ENCODE assay signal across 8 cellular contexts in the genomic region with DNA sequence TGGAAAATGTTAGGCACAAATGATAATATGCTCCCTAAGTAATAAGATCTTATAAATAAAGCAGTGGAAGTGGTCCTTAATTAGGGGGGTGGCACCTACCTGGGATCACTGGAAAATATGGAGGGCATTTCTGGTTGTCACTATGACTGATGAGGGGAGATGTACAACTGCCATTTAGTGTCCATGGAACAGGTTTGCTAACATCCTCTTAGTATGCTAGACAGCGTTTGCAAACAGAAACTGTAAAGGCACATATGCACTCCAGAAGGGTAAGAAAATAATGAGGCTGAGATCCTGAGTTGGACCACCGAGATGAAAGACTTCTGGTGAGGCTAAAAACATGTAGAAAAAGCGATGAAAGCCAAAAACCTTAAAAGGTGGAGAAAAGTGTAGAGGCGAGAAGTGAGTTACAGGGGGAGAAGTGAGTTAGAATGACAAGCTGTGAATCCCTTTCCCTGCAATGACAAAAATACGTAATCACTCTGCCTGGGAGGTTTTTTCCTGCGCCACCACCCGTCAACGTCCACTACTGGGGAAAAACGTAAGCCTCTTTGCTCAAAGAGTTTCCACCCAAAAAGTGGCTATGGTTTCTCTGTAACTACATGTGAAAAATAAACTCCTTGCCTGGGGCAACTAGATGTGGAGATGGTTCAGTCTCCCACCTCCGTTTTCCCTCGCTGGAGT. TPM values are rescaled to one million over a fixed set of nuclear protein-coding genes. Genes with fewer than 3 reads are reported as not detected.
DNase-seq lines count a peak whose midpoint lies in the region; ATAC-seq, FAIRE-seq and TF ChIP-seq lines count a peak whose summit lies in the region.

No MANE protein-coding gene starts in this region.

- peak overlapping the region; percentile 77 to 85 for H3K9ac ChIP-seq in liver (ENCODE audit: low read depth in 1 of 2, low read length in 2 of 2)

- WGBS in liver = under 1% methylated on average over 11 of the region's 11 CpGs

- peak overlapping the region; percentile 98 to 100 (median 100) for H3K27ac Mint-ChIP-seq in CD8-positive, alpha-beta memory T cell

- POLR2A ChIA-PET in CD8-positive, alpha-beta memory T cell (lab: Charles Lee) = interaction anchor here (0.9 to 2.3 kb wide), 5 partner anchors 15 to 305 kb away, joined by 3 to 29 read pairs (median 10); a partner anchor contains a TSS

- TF ChIP-seq CTCF in bronchial epithelial cell (IDR thresholded peaks at IDR 0.05; ENCODE audit: insufficient read depth, low read length, severe bottlenecking) (no peak), liver (IDR thresholded peaks at IDR 0.05; ENCODE audit: low read depth, low read length, missing input control) (no peak), thoracic aorta (IDR thresholded peaks at IDR 0.05) (no peak)

- H3K27me3 ChIP-seq in CD8-positive, alpha-beta memory T cell (ENCODE audit: insufficient read depth, low read length, poor library complexity, severe bottlenecking) = no peaks in the 10 kb centered on the region
- H3K27me3 ChIP-seq in bronchial epithelial cell (ENCODE audit: control insufficient read depth, insufficient read depth, low read length) = no peaks in the 10 kb centered on the region
- no peaks in the 10 kb centered on the region for H3K27me3 ChIP-seq in liver (ENCODE audit: control insufficient read depth in 4 of 4, insufficient read depth in 4 of 4, low read length in 3 of 4)
- H3K27me3 ChIP-seq in thoracic aorta (replicated peaks; ENCODE audit: insufficient read depth) = no peaks in the 10 kb centered on the region

- no peak for FAIRE-seq in bronchial epithelial cell (lab: Jason Lieb, UNC)

- peak; percentile 5 for ATAC-seq in GM21447 (IDR thresholded peaks at IDR 0.05; ENCODE audit: unreplicated experiment)
- no peak for ATAC-seq in thoracic aorta (ENCODE audit: insufficient number of reproducible peaks, low FRiP score, low read depth)
- no peak for ATAC-seq in HG03135 (IDR thresholded peaks at IDR 0.05; ENCODE audit: unreplicated experiment)

- peak in 1 of 5 donors; percentile 7 for DNase-seq in CD8-positive, alpha-beta memory T cell
- DNase-seq in NCI-H2227 treated with DMSO at 0.1 percent for 48 hours (lab: John Stamatoyannopoulos, UW) = peak; percentile 53
- no peak for DNase-seq in bronchial epithelial cell (ENCODE audit: low read depth)
- no peak for DNase-seq in thoracic aorta (ENCODE audit: low spot score)
- no peak for DNase-seq in C1 segment of cervical spinal cord (lab: John Stamatoyannopoulos, UW)

- TF ChIP-seq RAD21 in liver (IDR thresholded peaks at IDR 0.05) = no peak

- H3K4me1 ChIP-seq in CD8-positive, alpha-beta memory T cell (ENCODE audit: insufficient read depth, low read length) = peaks cover 32% of the 10 kb centered on the region
- H3K4me1 ChIP-seq in liver (ENCODE audit: control insufficient read depth in 4 of 4, insufficient read depth in 4 of 4, low read length in 3 of 4) (peaks cover 0 to 29% (median 28%) of the 10 kb centered on the region in 4 donors), thoracic aorta (ENCODE audit: control insufficient read depth in 1 of 2, low read depth in 2 of 2) (peaks cover 7 to 33% of the 10 kb centered on the region in 2 donors)

- peak overlapping the region; percentile 75 for H3K4me3 ChIP-seq in CD8-positive, alpha-beta memory T cell (ENCODE audit: low read length)
- H3K4me3 ChIP-seq in bronchial epithelial cell (ENCODE audit: low read depth, low read length) (peak overlapping the region; percentile 51), liver (ENCODE audit: low read depth in 1 of 3, low read length in 3 of 3) (peak overlapping the region; percentile 87 to 99 (median 95)), thoracic aorta (peak overlapping the region; percentile 97)

- H3K4me3 Mint-ChIP-seq in CD8-positive, alpha-beta memory T cell = peak overlapping the region; percentile 93 to 100 (median 98)

- H3K4me1 Mint-ChIP-seq in CD8-positive, alpha-beta memory T cell = peaks cover 52 to 59% (median 56%) of the 10 kb centered on the region in 3 donors

- no peaks in the 10 kb centered on the region for H3K9me3 ChIP-seq in CD8-positive, alpha-beta memory T cell (ENCODE audit: low read length)
- H3K9me3 ChIP-seq in liver (ENCODE audit: control insufficient read depth in 4 of 4, low read length in 3 of 4) (no peaks in the 10 kb centered on the region), thoracic aorta (no peaks in the 10 kb centered on the region)

- CTCF ChIA-PET in CD8-positive, alpha-beta memory T cell (lab: Charles Lee) = interaction anchor here (0.8 to 2.8 kb wide), 5 partner anchors 10 to 203 kb away, joined by 3 to 15 read pairs (median 6); a partner anchor contains a TSS

- no peaks in the 10 kb centered on the region for H3K27me3 Mint-ChIP-seq in CD8-positive, alpha-beta memory T cell

- no peaks in the 10 kb centered on the region for H3K9me3 Mint-ChIP-seq in CD8-positive, alpha-beta memory T cell

- H3K27ac ChIP-seq in CD8-positive, alpha-beta memory T cell (ENCODE audit: low read depth, low read length) = peak overlapping the region; percentile 86
- H3K27ac ChIP-seq in liver (ENCODE audit: low read depth in 1 of 2, low read length in 2 of 2) = peak overlapping the region; percentile 82 to 92
- H3K27ac ChIP-seq in thoracic aorta = peak overlapping the region; percentile 72 to 88

- H3K36me3 ChIP-seq in CD8-positive, alpha-beta memory T cell (ENCODE audit: insufficient read depth, low read length) = peaks cover 8% of the 10 kb centered on the region
- H3K36me3 ChIP-seq in bronchial epithelial cell (ENCODE audit: control insufficient read depth, insufficient read depth, low read length) (no peaks in the 10 kb centered on the region), liver (ENCODE audit: control insufficient read depth in 4 of 4, insufficient read depth in 3 of 4, low read depth in 1 of 4, low read length in 3 of 4) (peaks cover 0 to 12% (median 7%) of the 10 kb centered on the region in 4 donors), thoracic aorta (peaks cover 10% of the 10 kb centered on the region)

- H3K36me3 Mint-ChIP-seq in CD8-positive, alpha-beta memory T cell = peaks cover 0 to 44% (median 5%) of the 10 kb centered on the region in 3 donors

TF ChIP-seq in liver, 16 proteins besides CTCF, POLR2A, EP300 and RAD21 (continues in another document):
- TF ChIP-seq RXRA (IDR thresholded peaks at IDR 0.05) (no peak), FOXA2 (IDR thresholded peaks at IDR 0.05) (no peak), HNF4A (conservative IDR thresholded peaks at IDR 0.05) (no peak), NR2F2 (IDR thresholded peaks at IDR 0.05) (no peak), HNF4G (IDR thresholded peaks at IDR 0.05) (no peak), TAF1 (conservative IDR thresholded peaks at IDR 0.05) (no peak), FOXA1 (IDR thresholded peaks at IDR 0.05) (no peak), SP1 (IDR thresholded peaks at IDR 0.05) (no peak), JUND (IDR thresholded peaks at IDR 0.05) (no peak), EGR1 (IDR thresholded peaks at IDR 0.05; ENCODE audit: low read depth in 2 of 2) (no peak)
- TF ChIP-seq, protein P1, sequence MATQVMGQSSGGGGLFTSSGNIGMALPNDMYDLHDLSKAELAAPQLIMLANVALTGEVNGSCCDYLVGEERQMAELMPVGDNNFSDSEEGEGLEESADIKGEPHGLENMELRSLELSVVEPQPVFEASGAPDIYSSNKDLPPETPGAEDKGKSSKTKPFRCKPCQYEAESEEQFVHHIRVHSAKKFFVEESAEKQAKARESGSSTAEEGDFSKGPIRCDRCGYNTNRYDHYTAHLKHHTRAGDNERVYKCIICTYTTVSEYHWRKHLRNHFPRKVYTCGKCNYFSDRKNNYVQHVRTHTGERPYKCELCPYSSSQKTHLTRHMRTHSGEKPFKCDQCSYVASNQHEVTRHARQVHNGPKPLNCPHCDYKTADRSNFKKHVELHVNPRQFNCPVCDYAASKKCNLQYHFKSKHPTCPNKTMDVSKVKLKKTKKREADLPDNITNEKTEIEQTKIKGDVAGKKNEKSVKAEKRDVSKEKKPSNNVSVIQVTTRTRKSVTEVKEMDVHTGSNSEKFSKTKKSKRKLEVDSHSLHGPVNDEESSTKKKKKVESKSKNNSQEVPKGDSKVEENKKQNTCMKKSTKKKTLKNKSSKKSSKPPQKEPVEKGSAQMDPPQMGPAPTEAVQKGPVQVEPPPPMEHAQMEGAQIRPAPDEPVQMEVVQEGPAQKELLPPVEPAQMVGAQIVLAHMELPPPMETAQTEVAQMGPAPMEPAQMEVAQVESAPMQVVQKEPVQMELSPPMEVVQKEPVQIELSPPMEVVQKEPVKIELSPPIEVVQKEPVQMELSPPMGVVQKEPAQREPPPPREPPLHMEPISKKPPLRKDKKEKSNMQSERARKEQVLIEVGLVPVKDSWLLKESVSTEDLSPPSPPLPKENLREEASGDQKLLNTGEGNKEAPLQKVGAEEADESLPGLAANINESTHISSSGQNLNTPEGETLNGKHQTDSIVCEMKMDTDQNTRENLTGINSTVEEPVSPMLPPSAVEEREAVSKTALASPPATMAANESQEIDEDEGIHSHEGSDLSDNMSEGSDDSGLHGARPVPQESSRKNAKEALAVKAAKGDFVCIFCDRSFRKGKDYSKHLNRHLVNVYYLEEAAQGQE (IDR thresholded peaks at IDR 0.05) = no peak
- TF ChIP-seq, protein P2, sequence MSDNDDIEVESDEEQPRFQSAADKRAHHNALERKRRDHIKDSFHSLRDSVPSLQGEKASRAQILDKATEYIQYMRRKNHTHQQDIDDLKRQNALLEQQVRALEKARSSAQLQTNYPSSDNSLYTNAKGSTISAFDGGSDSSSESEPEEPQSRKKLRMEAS (IDR thresholded peaks at IDR 0.05) = no peak

RNA-seq across cellular contexts. Expression of a gene that starts 0.8 kb away (rescaled TPM):
- 10 to 100 TPM; 44.6 to 48.3 TPM for total RNA-seq in CD8-positive, alpha-beta memory T cell
- polyA plus RNA-seq in CD8-positive, alpha-beta memory T cell = 18.3 TPM
- 26.9 and 35.5 TPM in 2 replicates for total RNA-seq in bronchial epithelial cell
- 10 to 100 TPM; 31.2 to 48.4 TPM for total RNA-seq in liver
- 10 to 100 TPM in 1 of 2 donors, 1 to 10 TPM in 1; 8.0 to 16.6 TPM for polyA plus RNA-seq in liver
- 10 to 100 TPM; 83.1 to 98.8 TPM for total RNA-seq in thoracic aorta

RNA-seq across cellular contexts. Expression of a gene that starts 0.8 kb away (rescaled TPM):
- total RNA-seq in CD8-positive, alpha-beta memory T cell = 10 to 100 TPM; 42.7 to 44.7 TPM
- 7.8 TPM for polyA plus RNA-seq in CD8-positive, alpha-beta memory T cell
- total RNA-seq in bronchial epithelial cell (42.1 and 42.6 TPM in 2 replicates), liver (10 to 100 TPM; 10.8 to 14.8 TPM), thoracic aorta (10 to 100 TPM; 33.3 to 37.1 TPM)
- 1 to 10 TPM; 3.9 to 6.1 TPM for polyA plus RNA-seq in liver
